10 cellular contexts compared by ENCODE assay signal in the genomic region with DNA sequence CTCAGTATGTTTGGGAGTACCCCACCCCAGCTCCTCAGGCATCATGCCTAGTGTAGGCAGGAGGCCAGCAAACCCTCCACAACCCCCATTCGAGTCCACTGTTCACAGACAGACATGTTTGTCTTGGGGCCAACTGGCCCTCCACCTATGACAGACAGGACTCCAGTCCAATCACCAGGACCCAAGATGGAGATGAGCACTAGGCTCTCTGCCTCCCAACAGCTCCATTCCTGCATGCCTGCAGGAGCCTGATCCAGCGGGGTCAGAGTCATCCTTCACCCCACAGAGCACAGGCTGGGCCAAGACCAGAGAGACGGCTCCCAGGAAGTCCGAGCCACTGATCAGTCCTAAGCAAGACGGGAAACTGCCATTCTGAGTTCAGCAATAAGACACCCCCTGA. TPM values are rescaled to one million over a fixed set of nuclear protein-coding genes. Genes with fewer than 3 reads are reported as not detected.
DNase-seq lines count a peak whose midpoint lies in the region; ATAC-seq, FAIRE-seq and TF ChIP-seq lines count a peak whose summit lies in the region.
"Had no signal": no experiment of that assay in that cellular context is flagged by ENCODE, and none has a peak within 500 bp of the region (broad histone marks: within the 10 kb centered on the region; RNA-seq: fewer than 3 reads in every experiment).

No MANE protein-coding gene starts in this region.

- H3K27me3 ChIP-seq in left ventricle myocardium inferior (ENCODE audit: low read depth) (no peaks in the 10 kb centered on the region), uterus (no peaks in the 10 kb centered on the region)

- no peaks in the 10 kb centered on the region for H3K27me3 Mint-ChIP-seq in nephron (ENCODE audit: low read depth)

- H3K36me3 ChIP-seq in left ventricle myocardium inferior = peaks cover 24% of the 10 kb centered on the region
- H3K36me3 ChIP-seq in uterus = no peaks in the 10 kb centered on the region

- no peak for TF ChIP-seq POLR2A in uterus (IDR thresholded peaks at IDR 0.05)

- peak overlapping the region; percentile 85 for H3K27ac ChIP-seq in left ventricle myocardium inferior (replicated peaks)
- peak overlapping the region; percentile 94 to 99 for H3K27ac ChIP-seq in uterus

- H3K27ac Mint-ChIP-seq in nephron = peak overlapping the region; percentile 88 to 97 (median 97)

- intact Hi-C loops in left ventricle myocardium inferior (cut with micrococcal nuclease) = no loop called here
- intact Hi-C loops in Right ventricle myocardium inferior (cut with DNase I) = no loop called here
- intact Hi-C loops in uterus (cut with DNase I; ENCODE audit: low total_unique reads) = no loop called here

- TF ChIP-seq CTCF in left ventricle myocardium inferior (IDR thresholded peaks at IDR 0.05; ENCODE audit: borderline replicate concordance) (no peak), epithelial cell of esophagus (IDR thresholded peaks at IDR 0.05; ENCODE audit: insufficient read depth, low read depth, low read length, missing control alignments) (no peak), nephron (IDR thresholded peaks at IDR 0.05; ENCODE audit: unreplicated experiment in 3 of 3) (no peak), uterus (IDR thresholded peaks at IDR 0.05) (no peak), D721Med (IDR thresholded peaks at IDR 0.05; ENCODE audit: insufficient read depth, missing control alignments) (no peak)

- H3K4me1 ChIP-seq in left ventricle myocardium inferior (peaks cover 84% of the 10 kb centered on the region), uterus (peaks cover 16 to 47% of the 10 kb centered on the region in 2 donors)

- H3K36me3 Mint-ChIP-seq in nephron (ENCODE audit: low read depth) = peaks cover 22% of the 10 kb centered on the region

- no peaks in the 10 kb centered on the region for H3K9me3 Mint-ChIP-seq in nephron

- no peak for ATAC-seq in Right ventricle myocardium inferior

- no peak overlapping the region for H3K4me3 ChIP-seq in left ventricle myocardium inferior
- H3K4me3 ChIP-seq in epithelial cell of esophagus (ENCODE audit: low read length) = no peak overlapping the region
- no peak overlapping the region for H3K4me3 ChIP-seq in uterus

- DNase-seq in left ventricle myocardium inferior (no peak), Right ventricle myocardium inferior (ENCODE audit: missing footprints) (no peak), epithelial cell of esophagus (ENCODE audit: low read depth) (peak; percentile 37), uterus (peak in 1 of 2 donors; percentile 55), D721Med (ENCODE audit: insufficient read length, low spot score) (no peak), DMS153 treated with DMSO at 0.1 percent for 48 hours (lab: John Stamatoyannopoulos, UW; ENCODE audit: unreplicated experiment) (no peak), T-helper 9 cell (no peak)
- DNase-seq: activated gamma-delta T cell treated with Interleukin-2 at 50 U/mL for 16 hours, NCI-H2081 treated with DMSO at 0.1 percent for 48 hours had no signal

- no peaks in the 10 kb centered on the region for H3K9me3 ChIP-seq in left ventricle myocardium inferior (replicated peaks)
- no peaks in the 10 kb centered on the region for H3K9me3 ChIP-seq in uterus

- no peak for FAIRE-seq in D721Med (lab: Jason Lieb, UNC)

- peaks cover 91% of the 10 kb centered on the region for H3K4me1 Mint-ChIP-seq in nephron

- H3K4me3 Mint-ChIP-seq in nephron = peak overlapping the region in 1 of 3 experiments; percentile 10

RNA-seq across cellular contexts. Expression of a gene that starts 39.6 kb away (rescaled TPM):
- 597 TPM for total RNA-seq in left ventricle myocardium inferior
- 679 TPM for total RNA-seq in Right ventricle myocardium inferior
- 1,000 to 10,000 TPM in 2 of 4 donors, 100 to 1,000 TPM in 2; 505 to 3,151 (median 1,895) TPM for total RNA-seq in uterus

RNA-seq across cellular contexts. Expression of a gene that starts 39.7 kb away (rescaled TPM):
- total RNA-seq in left ventricle myocardium inferior (4.1 TPM), Right ventricle myocardium inferior (3.5 TPM), uterus (10 to 100 TPM in 2 of 4 donors, 1 to 10 TPM in 2; 7.4 to 18.2 (median 10.5) TPM)
